In the genomic region with DNA sequence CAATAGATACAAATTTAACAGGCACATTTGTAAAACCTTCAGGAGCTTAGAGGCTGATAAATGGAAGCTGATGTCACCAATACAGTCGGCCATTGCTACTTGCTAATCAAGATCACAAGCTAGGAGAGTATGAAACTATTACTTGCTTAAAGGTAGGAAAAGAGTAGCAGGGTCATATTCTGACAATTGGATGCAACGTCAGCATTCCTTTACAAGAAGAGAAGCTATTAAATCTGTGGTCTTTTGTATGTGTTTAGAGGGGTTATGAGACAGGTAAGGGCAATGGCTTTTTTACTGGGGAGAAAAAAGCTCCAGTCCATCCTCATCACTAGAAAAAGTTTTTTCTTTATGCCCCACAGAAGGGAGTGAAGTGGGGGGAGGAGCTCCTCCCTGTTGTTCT, we compare ENCODE assay signal across 2 cellular contexts.
TF ChIP-seq lines count a peak whose summit lies in the region.

No MANE protein-coding gene starts in this region.

TF ChIP-seq in HepG2, 621 proteins besides CTCF, POLR2A, EP300 and RAD21:
- TF ChIP-seq MAFF (IDR thresholded peaks at IDR 0.05; ENCODE audit: low read depth, low read length) (peak; percentile 74), MAFK (conservative IDR thresholded peaks at IDR 0.05 in 1 of 2, IDR thresholded peaks at IDR 0.05 in 1 of 2; ENCODE audit: low read length in 2 of 2) (peak; percentile 72 to 85), AGO2 (optimal IDR thresholded peaks at IDR 0.05; ENCODE audit: low read depth, low read length) (no peak), ZBTB38 (CRISPR knock-in tag; IDR thresholded peaks at IDR 0.05) (no peak), TOE1 (CRISPR knock-in tag; IDR thresholded peaks at IDR 0.05) (no peak), ZSCAN29 (CRISPR knock-in tag; conservative IDR thresholded peaks at IDR 0.05) (no peak)
TF ChIP-seq in HepG2: peak in this region for 2.

TF ChIP-seq in K562, 482 proteins besides CTCF, POLR2A, EP300 and RAD21:
- no peak for TF ChIP-seq ARNT (IDR thresholded peaks at IDR 0.05)
- TF ChIP-seq MAFF (IDR thresholded peaks at IDR 0.05; ENCODE audit: low read length), result peak; percentile 57
- TF ChIP-seq MAFG (tag; conservative IDR thresholded peaks at IDR 0.05), result peak; percentile 75
- peak; percentile 63 for TF ChIP-seq C11orf30 (IDR thresholded peaks at IDR 0.05; ENCODE audit: low read depth)
- TF ChIP-seq ZNF316 (IDR thresholded peaks at IDR 0.05), result peak; percentile 79
- TF ChIP-seq MAFK (IDR thresholded peaks at IDR 0.05; ENCODE audit: low read length), result peak; percentile 65
- TF ChIP-seq ZKSCAN3 (CRISPR knock-in tag; IDR thresholded peaks at IDR 0.05), result no peak
- no peak for TF ChIP-seq POLR2G (IDR thresholded peaks at IDR 0.05; ENCODE audit: low read depth, low read length)
- TF ChIP-seq TFAM (CRISPR knock-in tag; conservative IDR thresholded peaks at IDR 0.05), result no peak
- TF ChIP-seq ZNF224 (CRISPR knock-in tag; IDR thresholded peaks at IDR 0.05), result no peak
- TF ChIP-seq ETV1 (tag; conservative IDR thresholded peaks at IDR 0.05; ENCODE audit: low read depth), result no peak
- TF ChIP-seq, protein P1, sequence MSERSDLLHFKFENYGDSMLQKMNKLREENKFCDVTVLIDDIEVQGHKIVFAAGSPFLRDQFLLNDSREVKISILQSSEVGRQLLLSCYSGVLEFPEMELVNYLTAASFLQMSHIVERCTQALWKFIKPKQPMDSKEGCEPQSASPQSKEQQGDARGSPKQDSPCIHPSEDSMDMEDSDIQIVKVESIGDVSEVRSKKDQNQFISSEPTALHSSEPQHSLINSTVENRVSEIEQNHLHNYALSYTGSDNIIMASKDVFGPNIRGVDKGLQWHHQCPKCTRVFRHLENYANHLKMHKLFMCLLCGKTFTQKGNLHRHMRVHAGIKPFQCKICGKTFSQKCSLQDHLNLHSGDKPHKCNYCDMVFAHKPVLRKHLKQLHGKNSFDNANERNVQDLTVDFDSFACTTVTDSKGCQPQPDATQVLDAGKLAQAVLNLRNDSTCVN (CRISPR knock-in tag; IDR thresholded peaks at IDR 0.05), result no peak
- TF ChIP-seq ZNF507 (tag; conservative IDR thresholded peaks at IDR 0.05), result no peak
